ENCODE assay signal across 8 cellular contexts in the genomic region with DNA sequence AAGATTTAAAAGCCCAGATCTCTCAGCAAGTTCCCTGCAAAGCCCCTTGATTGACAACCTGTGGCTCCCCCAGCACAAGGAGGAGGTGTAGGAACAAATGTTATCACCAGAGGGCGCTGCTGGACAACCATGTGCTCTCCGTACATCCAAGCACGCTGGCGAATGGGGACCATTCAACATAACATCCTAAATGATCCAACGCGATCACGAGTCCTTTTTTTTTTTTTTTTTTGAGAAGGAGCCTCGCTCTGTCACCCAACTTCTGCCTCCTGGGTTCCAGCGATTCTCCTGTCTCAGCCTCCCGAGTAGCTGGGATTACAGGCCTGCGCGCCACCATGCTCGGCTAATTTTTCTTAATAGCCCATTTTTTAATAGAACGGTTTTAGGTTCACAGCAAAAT. TPM values are rescaled to one million over a fixed set of nuclear protein-coding genes. Genes with fewer than 3 reads are reported as not detected.
DNase-seq lines count a peak whose midpoint lies in the region; ATAC-seq and TF ChIP-seq lines count a peak whose summit lies in the region.

No MANE protein-coding gene starts in this region.

- ATAC-seq in right lobe of liver (peak; percentile 85 to 89 (median 88)), HG03196 (IDR thresholded peaks at IDR 0.05; ENCODE audit: unreplicated experiment) (no peak)

- no peaks in the 10 kb centered on the region for H3K27me3 ChIP-seq in right lobe of liver

- H3K27ac ChIP-seq in HEK293 (ENCODE audit: extremely low read depth, low read depth, low read length) (no peak overlapping the region), right lobe of liver (no peak overlapping the region)

- H3K4me1 ChIP-seq in HEK293 (ENCODE audit: control insufficient read depth, insufficient read depth, low read length) = no peaks in the 10 kb centered on the region; the same call in 1 of the 2 replicates
- no peaks in the 10 kb centered on the region for H3K4me1 ChIP-seq in right lobe of liver

- POLR2A ChIA-PET in HEK293 (lab: Yijun Ruan, JAX) = no interaction called here

- TF ChIP-seq POLR2A in right lobe of liver (IDR thresholded peaks at IDR 0.05) = no peak

- H3K4me3 ChIP-seq in AG10803 (ENCODE audit: low read length) = no peak overlapping the region
- no peak overlapping the region for H3K4me3 ChIP-seq in HEK293 (ENCODE audit: low read depth, low read length)
- no peak overlapping the region for H3K4me3 ChIP-seq in right lobe of liver

- H3K9me3 ChIP-seq in HEK293 (ENCODE audit: control insufficient read depth, insufficient read depth, low read depth, low read length) = no peaks in the 10 kb centered on the region
- H3K9me3 ChIP-seq in right lobe of liver = no peaks in the 10 kb centered on the region

- DNase-seq in AG10803 (ENCODE audit: low read depth) (peak; percentile 73), NCI-H748 (lab: John Stamatoyannopoulos, UW; ENCODE audit: unreplicated experiment) (peak; percentile 79), dermis blood vessel endothelial cell (peak; percentile 92), right lobe of liver (peak in 2 of 3 donors; percentile 51 to 70)
- peak; percentile 73 for DNase-seq in activated CD4-positive, alpha-beta T cell treated with anti-CD3 and anti-CD28 coated beads, Interleukin-2, amount 50 U/mL, for 1 hour
- DNase-seq in stimulated activated CD4-positive, alpha-beta T cell treated with anti-CD3 and anti-CD28 coated beads, TNF-alpha, amount 100 ng/mL, for 24 hours (ENCODE audit: low read depth in 3 of 3) = peak; percentile 48 to 72 (median 67)

- CTCF ChIA-PET in HEK293 (lab: Yijun Ruan, JAX) = interaction anchor here (0.7 to 1.4 kb wide), 14 partner anchors 9 to 1492 kb away, joined by 3 to 11 read pairs (median 4); no protein-coding TSS in a partner anchor

- 47% methylated on average over 11 of the region's 14 CpGs for WGBS in right lobe of liver (ENCODE audit: insufficient coverage, low coverage, low lambda C conversion rate, missing lambda C conversion rate)

- intact Hi-C loops in right lobe of liver (cut with DNase I) = loop anchor here in 1 of 2 donors (10.0 kb wide), 1 partner anchor 283 kb away; no protein-coding TSS in a partner anchor

- TF ChIP-seq CTCF in AG10803 (conservative IDR thresholded peaks at IDR 0.05; ENCODE audit: low read length) = peak; percentile 83
- peak; percentile 66 for TF ChIP-seq CTCF in HEK293 (tag by site-specific recombination; IDR thresholded peaks at IDR 0.05)
- peak; percentile 75 to 88 (median 84) for TF ChIP-seq CTCF in right lobe of liver (IDR thresholded peaks at IDR 0.05)

- H3K36me3 ChIP-seq in HEK293 (ENCODE audit: control insufficient read depth in 2 of 2, insufficient read depth in 1 of 2, low read length in 2 of 2) (no peaks in the 10 kb centered on the region), right lobe of liver (no peaks in the 10 kb centered on the region)

TF ChIP-seq in HEK293, 187 proteins besides CTCF, POLR2A, EP300 and RAD21:
- no peak for TF ChIP-seq ZNF529 (tag by site-specific recombination; IDR thresholded peaks at IDR 0.05; ENCODE audit: insufficient replicate concordance)
- TF ChIP-seq, protein P1, sequence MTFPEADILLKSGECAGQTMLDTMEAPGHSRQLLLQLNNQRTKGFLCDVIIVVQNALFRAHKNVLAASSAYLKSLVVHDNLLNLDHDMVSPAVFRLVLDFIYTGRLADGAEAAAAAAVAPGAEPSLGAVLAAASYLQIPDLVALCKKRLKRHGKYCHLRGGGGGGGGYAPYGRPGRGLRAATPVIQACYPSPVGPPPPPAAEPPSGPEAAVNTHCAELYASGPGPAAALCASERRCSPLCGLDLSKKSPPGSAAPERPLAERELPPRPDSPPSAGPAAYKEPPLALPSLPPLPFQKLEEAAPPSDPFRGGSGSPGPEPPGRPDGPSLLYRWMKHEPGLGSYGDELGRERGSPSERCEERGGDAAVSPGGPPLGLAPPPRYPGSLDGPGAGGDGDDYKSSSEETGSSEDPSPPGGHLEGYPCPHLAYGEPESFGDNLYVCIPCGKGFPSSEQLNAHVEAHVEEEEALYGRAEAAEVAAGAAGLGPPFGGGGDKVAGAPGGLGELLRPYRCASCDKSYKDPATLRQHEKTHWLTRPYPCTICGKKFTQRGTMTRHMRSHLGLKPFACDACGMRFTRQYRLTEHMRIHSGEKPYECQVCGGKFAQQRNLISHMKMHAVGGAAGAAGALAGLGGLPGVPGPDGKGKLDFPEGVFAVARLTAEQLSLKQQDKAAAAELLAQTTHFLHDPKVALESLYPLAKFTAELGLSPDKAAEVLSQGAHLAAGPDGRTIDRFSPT (tag by site-specific recombination; IDR thresholded peaks at IDR 0.05) = no peak
- 0 out of 2 replicates have a peak, but pooled peaks have one; percentile 38 for TF ChIP-seq ZNF391 (tag by site-specific recombination; IDR thresholded peaks at IDR 0.05; ENCODE audit: borderline replicate concordance, low read depth)
- 0 out of 2 replicates have a peak, but pooled peaks have one; percentile 21 for TF ChIP-seq SP7 (tag by site-specific recombination; IDR thresholded peaks at IDR 0.05)
- TF ChIP-seq, protein P2, sequence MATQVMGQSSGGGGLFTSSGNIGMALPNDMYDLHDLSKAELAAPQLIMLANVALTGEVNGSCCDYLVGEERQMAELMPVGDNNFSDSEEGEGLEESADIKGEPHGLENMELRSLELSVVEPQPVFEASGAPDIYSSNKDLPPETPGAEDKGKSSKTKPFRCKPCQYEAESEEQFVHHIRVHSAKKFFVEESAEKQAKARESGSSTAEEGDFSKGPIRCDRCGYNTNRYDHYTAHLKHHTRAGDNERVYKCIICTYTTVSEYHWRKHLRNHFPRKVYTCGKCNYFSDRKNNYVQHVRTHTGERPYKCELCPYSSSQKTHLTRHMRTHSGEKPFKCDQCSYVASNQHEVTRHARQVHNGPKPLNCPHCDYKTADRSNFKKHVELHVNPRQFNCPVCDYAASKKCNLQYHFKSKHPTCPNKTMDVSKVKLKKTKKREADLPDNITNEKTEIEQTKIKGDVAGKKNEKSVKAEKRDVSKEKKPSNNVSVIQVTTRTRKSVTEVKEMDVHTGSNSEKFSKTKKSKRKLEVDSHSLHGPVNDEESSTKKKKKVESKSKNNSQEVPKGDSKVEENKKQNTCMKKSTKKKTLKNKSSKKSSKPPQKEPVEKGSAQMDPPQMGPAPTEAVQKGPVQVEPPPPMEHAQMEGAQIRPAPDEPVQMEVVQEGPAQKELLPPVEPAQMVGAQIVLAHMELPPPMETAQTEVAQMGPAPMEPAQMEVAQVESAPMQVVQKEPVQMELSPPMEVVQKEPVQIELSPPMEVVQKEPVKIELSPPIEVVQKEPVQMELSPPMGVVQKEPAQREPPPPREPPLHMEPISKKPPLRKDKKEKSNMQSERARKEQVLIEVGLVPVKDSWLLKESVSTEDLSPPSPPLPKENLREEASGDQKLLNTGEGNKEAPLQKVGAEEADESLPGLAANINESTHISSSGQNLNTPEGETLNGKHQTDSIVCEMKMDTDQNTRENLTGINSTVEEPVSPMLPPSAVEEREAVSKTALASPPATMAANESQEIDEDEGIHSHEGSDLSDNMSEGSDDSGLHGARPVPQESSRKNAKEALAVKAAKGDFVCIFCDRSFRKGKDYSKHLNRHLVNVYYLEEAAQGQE (tag by site-specific recombination; IDR thresholded peaks at IDR 0.05) = no peak
- 0 out of 2 replicates have a peak, but pooled peaks have one; percentile 19 for TF ChIP-seq ZXDB (tag by site-specific recombination; IDR thresholded peaks at IDR 0.05)
- peak; percentile 92 for TF ChIP-seq ZNF654 (tag by site-specific recombination; IDR thresholded peaks at IDR 0.05; ENCODE audit: low read depth)
- TF ChIP-seq, protein P3, sequence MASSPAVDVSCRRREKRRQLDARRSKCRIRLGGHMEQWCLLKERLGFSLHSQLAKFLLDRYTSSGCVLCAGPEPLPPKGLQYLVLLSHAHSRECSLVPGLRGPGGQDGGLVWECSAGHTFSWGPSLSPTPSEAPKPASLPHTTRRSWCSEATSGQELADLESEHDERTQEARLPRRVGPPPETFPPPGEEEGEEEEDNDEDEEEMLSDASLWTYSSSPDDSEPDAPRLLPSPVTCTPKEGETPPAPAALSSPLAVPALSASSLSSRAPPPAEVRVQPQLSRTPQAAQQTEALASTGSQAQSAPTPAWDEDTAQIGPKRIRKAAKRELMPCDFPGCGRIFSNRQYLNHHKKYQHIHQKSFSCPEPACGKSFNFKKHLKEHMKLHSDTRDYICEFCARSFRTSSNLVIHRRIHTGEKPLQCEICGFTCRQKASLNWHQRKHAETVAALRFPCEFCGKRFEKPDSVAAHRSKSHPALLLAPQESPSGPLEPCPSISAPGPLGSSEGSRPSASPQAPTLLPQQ (tag by site-specific recombination; IDR thresholded peaks at IDR 0.05) = peak; percentile 47; the same call in 1 of the 2 replicates
- TF ChIP-seq SCRT1 (tag by site-specific recombination; IDR thresholded peaks at IDR 0.05; ENCODE audit: borderline replicate concordance) = peak; percentile 97
- TF ChIP-seq, protein P4, sequence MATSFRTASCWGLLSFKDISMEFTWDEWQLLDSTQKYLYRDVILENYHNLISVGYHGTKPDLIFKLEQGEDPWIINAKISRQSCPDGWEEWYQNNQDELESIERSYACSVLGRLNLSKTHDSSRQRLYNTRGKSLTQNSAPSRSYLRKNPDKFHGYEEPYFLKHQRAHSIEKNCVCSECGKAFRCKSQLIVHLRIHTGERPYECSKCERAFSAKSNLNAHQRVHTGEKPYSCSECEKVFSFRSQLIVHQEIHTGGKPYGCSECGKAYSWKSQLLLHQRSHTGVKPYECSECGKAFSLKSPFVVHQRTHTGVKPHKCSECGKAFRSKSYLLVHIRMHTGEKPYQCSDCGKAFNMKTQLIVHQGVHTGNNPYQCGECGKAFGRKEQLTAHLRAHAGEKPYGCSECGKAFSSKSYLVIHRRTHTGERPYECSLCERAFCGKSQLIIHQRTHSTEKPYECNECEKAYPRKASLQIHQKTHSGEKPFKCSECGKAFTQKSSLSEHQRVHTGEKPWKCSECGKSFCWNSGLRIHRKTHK (tag by site-specific recombination; IDR thresholded peaks at IDR 0.05) = no peak
- peak; percentile 96 for TF ChIP-seq ZNF2 (tag by site-specific recombination; IDR thresholded peaks at IDR 0.05)
- peak; percentile 98 for TF ChIP-seq SCRT2 (tag by site-specific recombination; IDR thresholded peaks at IDR 0.05)
- TF ChIP-seq ZNF664 (tag by site-specific recombination; IDR thresholded peaks at IDR 0.05) = no peak

RNA-seq across cellular contexts. Expression of a gene that starts 52.0 kb away (rescaled TPM):
- total RNA-seq in dermis blood vessel endothelial cell = under 0.01 TPM in 1 of 2 replicates, not detected in the other
- under 1 TPM in 1 of 6 experiments, not detected in 5; 0.09 TPM for total RNA-seq in right lobe of liver

RNA-seq across cellular contexts. Expression of a gene that starts 57.6 kb away (rescaled TPM):
- total RNA-seq in dermis blood vessel endothelial cell (38.5 and 43.0 TPM in 2 replicates), right lobe of liver (10 to 100 TPM; 10.6 to 20.9 (median 13.6) TPM)
